Comparison of ENCODE assay signal across 7 cellular contexts in genomic region chr11:18321622-18321990, GRCh38. TPM values are rescaled to one million over a fixed set of nuclear protein-coding genes. Genes with fewer than 3 reads are reported as not detected.
DNase-seq lines count a peak whose midpoint lies in the region; ATAC-seq and TF ChIP-seq lines count a peak whose summit lies in the region.

No MANE protein-coding gene starts in this region.

- CTCF ChIA-PET in RWPE1 (lab: Yijun Ruan, JAX): interaction anchor here (0.6 to 1.2 kb wide), 2 partner anchors 9 to 206 kb away, joined by 3 read pairs; no protein-coding TSS in a partner anchor

- TF ChIP-seq EP300 in ovary (IDR thresholded peaks at IDR 0.05): no peak

- H3K9me3 ChIP-seq in esophagus (ENCODE audit: control insufficient read depth in 2 of 2, insufficient read depth in 1 of 2, low read depth in 1 of 2, low read length in 1 of 2) (no peaks in the 10 kb centered on the region), ovary (no peaks in the 10 kb centered on the region)

- H3K4me1 ChIP-seq in esophagus (ENCODE audit: control insufficient read depth in 2 of 2, insufficient read depth in 2 of 2, low read length in 1 of 2) (peaks cover 0 to 3% of the 10 kb centered on the region in 2 donors), ovary (ENCODE audit: insufficient read depth) (peaks cover 8% of the 10 kb centered on the region)

- peak; percentile 14 for DNase-seq in RWPE1 (ENCODE audit: low spot score)
- no peak for DNase-seq in ovary
- no peak for DNase-seq in HuH-7.5 (ENCODE audit: low spot score)

- H3K27me3 ChIP-seq in esophagus (ENCODE audit: control insufficient read depth in 1 of 2, insufficient read depth in 2 of 2, low read length in 2 of 2) (no peaks in the 10 kb centered on the region), ovary (no peaks in the 10 kb centered on the region)

- POLR2A ChIA-PET in RWPE1 (lab: Yijun Ruan, JAX; ENCODE audit: low non-redundant PET): interaction anchor here (0.6 to 1.7 kb wide), 3 partner anchors 73 to 112 kb away, joined by 3 to 12 read pairs (median 6); partner anchors contain the start of gene LDHA

- TF ChIP-seq POLR2A in GM18505 (IDR thresholded peaks at IDR 0.05; ENCODE audit: borderline replicate concordance, extremely low read depth, insufficient read depth, insufficient read length) (no peak), ovary (IDR thresholded peaks at IDR 0.05) (no peak)

- intact Hi-C loops in ovary (cut with DNase I): loop anchor here in 3 of 4 donors (5.0 to 10.0 kb wide), 3 partner anchors 61 to 76 kb away; no protein-coding TSS in a partner anchor

- peak overlapping the region; percentile 91 for H3K27ac ChIP-seq in RWPE1
- H3K27ac ChIP-seq in esophagus (ENCODE audit: low read depth in 2 of 2, low read length in 1 of 2): peak overlapping the region; percentile 95 to 99
- peak overlapping the region; percentile 95 to 98 for H3K27ac ChIP-seq in ovary

- ATAC-seq in GM18505 (IDR thresholded peaks at IDR 0.05; ENCODE audit: unreplicated experiment): peak; percentile 3
- ATAC-seq in HG02571 (IDR thresholded peaks at IDR 0.05; ENCODE audit: unreplicated experiment): peak; percentile 0
- no peak for ATAC-seq in HG03045 (IDR thresholded peaks at IDR 0.05; ENCODE audit: unreplicated experiment)

- no peaks in the 10 kb centered on the region for H3K36me3 ChIP-seq in esophagus (ENCODE audit: control insufficient read depth in 2 of 2, insufficient read depth in 2 of 2, low read length in 1 of 2)
- no peaks in the 10 kb centered on the region for H3K36me3 ChIP-seq in ovary

- WGBS in esophagus, 2 donors: 0% methylated on average over 3 of the region's 3 CpGs
- 0 to 1% (median 0%) methylated on average over 3 of the region's 3 CpGs for WGBS in ovary, 3 donors

- TF ChIP-seq CTCF in RWPE1 (conservative IDR thresholded peaks at IDR 0.05; ENCODE audit: low read depth) (no peak), ovary (IDR thresholded peaks at IDR 0.05) (no peak)

- H3K4me3 ChIP-seq in esophagus (ENCODE audit: low read depth in 1 of 2, low read length in 2 of 2): peak overlapping the region; percentile 75 to 80
- peak overlapping the region; percentile 92 for H3K4me3 ChIP-seq in ovary

RNA-seq across cellular contexts. Expression of gene HPS5, which starts 0.3 kb away (rescaled TPM):
- polyA plus RNA-seq in esophagus: 1 to 10 TPM; 6.6 to 6.9 TPM
- total RNA-seq in ovary: 10 to 100 TPM; 17.5 to 32.7 (median 18.5) TPM
- 10 to 100 TPM; 11.0 to 19.0 TPM for polyA plus RNA-seq in ovary

RNA-seq across cellular contexts. Expression of gene GTF2H1, which starts 0.8 kb away (rescaled TPM):
- polyA plus RNA-seq in esophagus (10 to 100 TPM; 13.1 to 23.3 TPM), ovary (10 to 100 TPM; 23.9 to 41.0 TPM)
- total RNA-seq in ovary: 10 to 100 TPM; 30.0 to 48.3 (median 38.3) TPM

RNA-seq across cellular contexts. Expression of gene SAA1, which starts 55.5 kb away (rescaled TPM):
- 10 to 100 TPM; 10.8 to 15.7 TPM for polyA plus RNA-seq in esophagus
- total RNA-seq in ovary: 10 to 100 TPM in 2 of 7 donors, 1 to 10 TPM in 4, not detected in 1; 1.1 to 14.4 (median 4.9) TPM
- 1 to 10 TPM; 1.3 to 4.3 TPM for polyA plus RNA-seq in ovary
